In the genomic region with DNA sequence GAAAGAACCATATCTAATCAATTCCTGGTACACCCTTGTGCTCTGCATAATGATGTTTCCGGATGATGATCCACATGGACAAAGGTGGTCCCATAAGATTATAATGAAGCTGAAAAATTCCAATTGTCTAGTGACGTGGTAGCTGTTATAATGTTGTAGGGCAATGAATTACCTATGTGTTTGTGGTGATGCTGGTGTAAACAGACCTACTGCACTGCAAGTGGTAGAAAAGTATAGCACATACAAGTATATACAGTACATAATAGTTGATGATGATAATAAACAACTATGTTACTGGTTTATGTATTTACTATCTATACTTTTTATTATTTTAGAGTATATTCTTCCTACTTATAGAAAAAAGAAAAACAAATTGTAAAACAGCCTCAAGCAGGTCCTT, we compare ENCODE assay signal across 27 cellular contexts. TPM values are rescaled to one million over a fixed set of nuclear protein-coding genes. Genes with fewer than 3 reads are reported as not detected.
"Had no signal": no experiment of that assay in that cellular context is flagged by ENCODE, and none has a peak within 500 bp of the region (broad histone marks: within the 10 kb centered on the region; RNA-seq: fewer than 3 reads in every experiment).

No MANE protein-coding gene starts in this region.

- H3K4me1 ChIP-seq: Peyer's patch, SJSA1 had no signal

- H3K27ac ChIP-seq: HL-60, KMS-11, Peyer's patch, SJSA1, SK-N-MC had no signal

- H3K9me3 ChIP-seq: Peyer's patch, SJSA1 had no signal

- H3K9ac ChIP-seq: KMS-11 had no signal

- H3K4me3 ChIP-seq: K562, Peyer's patch, SJSA1, SK-N-MC had no signal

- DNase-seq: Kasumi-1, MM.1S, NCI-H1048, NCI-H1105, NCI-H1417, NCI-H146, NCI-H1694 treated with DMSO at 0.1 percent for 48 hours, NCI-H1930, NCI-H2081, NCI-H2107, NCI-H2227 treated with DMSO at 0.1 percent for 48 hours, NCI-H524, NCI-H69, NCI-H774, PC-3, Right ventricle myocardium superior, SIG-M5, T-helper 1 cell had no signal

- H3K27me3 ChIP-seq: Peyer's patch, SJSA1 had no signal

- H3K27me3 Mint-ChIP-seq: IgD-negative memory B cell had no signal

- H3K36me3 ChIP-seq: Peyer's patch had no signal

- ATAC-seq: K562, PC-3 had no signal

- H3K4me2 ChIP-seq: KMS-11 had no signal

RNA-seq across cellular contexts. Expression of a gene that starts 55.1 kb away (rescaled TPM):
- total RNA-seq: M059J, NCI-H460, PC-3, Peyer's patch, Right ventricle myocardium superior, SJSA1 had no signal
- polyA plus RNA-seq: IgD-negative memory B cell had no signal
